9 cellular contexts compared by ENCODE assay signal in the genomic region with DNA sequence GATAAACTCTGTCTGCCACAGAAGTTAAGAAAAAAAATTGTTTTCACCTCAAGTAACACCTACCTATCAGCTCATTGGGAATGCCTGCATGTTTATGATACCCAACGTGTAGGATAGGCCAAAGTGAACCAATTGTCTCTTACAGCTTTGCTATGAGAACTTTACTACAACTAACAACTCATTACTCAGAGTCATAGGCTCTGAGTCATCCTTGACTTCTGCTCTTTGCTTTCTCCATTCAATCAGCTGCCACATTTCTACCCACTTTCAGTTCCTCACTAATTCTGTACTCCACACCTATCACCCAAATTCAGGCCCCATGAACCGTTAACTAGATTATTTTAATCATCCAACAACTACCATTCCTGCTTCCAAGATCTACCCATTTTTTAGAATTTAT.
A peak's percentile ranks its signal among the peaks of the same experiment; 100 is the strongest.
DNase-seq lines count a peak whose midpoint lies in the region; ATAC-seq and FAIRE-seq lines count a peak whose summit lies in the region.
"Had no signal": no experiment of that assay in that cellular context is flagged by ENCODE, and none has a peak within 500 bp of the region (broad histone marks: within the 10 kb centered on the region; RNA-seq: fewer than 3 reads in every experiment).

No MANE protein-coding gene starts in this region.

- no peaks in the 10 kb centered on the region for H3K36me3 ChIP-seq in small intestine (ENCODE audit: control insufficient read depth in 2 of 2, insufficient read depth in 2 of 2, low read length in 2 of 2)

- no peak overlapping the region for H3K27ac ChIP-seq in small intestine (ENCODE audit: low read depth in 1 of 2, low read length in 1 of 2)

- FAIRE-seq in small intestine (lab: Jason Lieb, UNC), result no peak

- 32 to 50% (median 37%) methylated on average over 2 of the region's 2 CpGs for WGBS in small intestine, 3 donors

- H3K4me3 ChIP-seq in small intestine (ENCODE audit: low read depth in 1 of 2, low read length in 2 of 2), result no peak overlapping the region

- ATAC-seq in GM19372 (IDR thresholded peaks at IDR 0.05; ENCODE audit: low read depth, unreplicated experiment), result peak; percentile 76
- peak; percentile 80 for ATAC-seq in HG03025 (IDR thresholded peaks at IDR 0.05; ENCODE audit: low FRiP score, unreplicated experiment)

- DNase-seq in RKO (ENCODE audit: low spot score), result peak; percentile 51
- DNase-seq in small intestine, result peak; percentile 3
- DNase-seq in NCI-H1436 (lab: John Stamatoyannopoulos, UW), result no peak
- DNase-seq in NK-92 treated with Interleukin-12 subunit alpha and Interleukin-12 subunit beta, amount 100 ng/mL, for 24 hours (lab: John Stamatoyannopoulos, UW), result no peak
- DNase-seq in DMS153 treated with DMSO at 0.1 percent for 48 hours (lab: John Stamatoyannopoulos, UW; ENCODE audit: unreplicated experiment), result no peak
- DNase-seq: naive B cell, T-helper 1 cell had no signal

- no peaks in the 10 kb centered on the region for H3K9me3 ChIP-seq in small intestine (ENCODE audit: control insufficient read depth, low read depth)

- no peaks in the 10 kb centered on the region for H3K4me1 ChIP-seq in small intestine (ENCODE audit: control insufficient read depth in 2 of 2, insufficient read depth in 1 of 2, low read depth in 1 of 2, low read length in 1 of 2)

- no peaks in the 10 kb centered on the region for H3K27me3 ChIP-seq in small intestine (ENCODE audit: control insufficient read depth in 2 of 2, insufficient read depth in 2 of 2, low read length in 2 of 2)

Comparison
In these comparisons a context has a peak if more than half of its experiments do, and no peak if none do; other contexts are left out.
1. DNase-seq: peak in RKO (single experiment) and small intestine (single experiment); none in NCI-H1436 (single experiment), NK-92 treated with Interleukin-12 subunit alpha and Interleukin-12 subunit beta, amount 100 ng/mL, for 24 hours (single experiment) and DMS153 treated with DMSO at 0.1 percent for 48 hours (single experiment).